Comparison of ENCODE assay signal across 6 cellular contexts in genomic region chr2:25443766-25444165, GRCh38.
"Had no signal": no experiment of that assay in that cellular context is flagged by ENCODE, and none has a peak within 500 bp of the region (broad histone marks: within the 10 kb centered on the region; RNA-seq: fewer than 3 reads in every experiment).

No MANE protein-coding gene starts in this region.

- DNase-seq: GDM1, GF-D8 had no signal

- H3K4me3 ChIP-seq: GM12878 had no signal

- FAIRE-seq: G401.6, GM12878, GM12891, GM18507 had no signal
